Comparison of ENCODE assay signal across 18 cellular contexts in genomic region chr2:134257516-134257915, GRCh38.
"Had no signal": no experiment of that assay in that cellular context is flagged by ENCODE, and none has a peak within 500 bp of the region (broad histone marks: within the 10 kb centered on the region; RNA-seq: fewer than 3 reads in every experiment).

No MANE protein-coding gene starts in this region.

- H3K36me3 Mint-ChIP-seq: natural killer cell, WTC11 had no signal

- ATAC-seq: activated naive CD4-positive, alpha-beta T cell treated with anti-CD3 and anti-CD28 coated beads, Interleukin-2, amount 50 U/mL, for 72 hours; esophagus mucosa; sciatic nerve; WTC11 had no signal

- H3K9me3 ChIP-seq: prostate gland, thoracic aorta had no signal

- H3K4me3 Mint-ChIP-seq: natural killer cell; stimulated activated naive CD8-positive, alpha-beta T cell treated with anti-CD3 and anti-CD28 coated beads, Interleukin-15, Interleukin-2, amounts not matched to agents 100 ng/mL and 50 ng/mL, for 24 hours; WTC11 had no signal

- H3K27ac Mint-ChIP-seq: activated naive CD4-positive, alpha-beta T cell treated with anti-CD3 and anti-CD28 coated beads, Interleukin-2, amount 50 U/mL, for 72 hours; stimulated activated naive CD8-positive, alpha-beta T cell treated with anti-CD3 and anti-CD28 coated beads, Interleukin-15, Interleukin-2, amounts not matched to agents 100 ng/mL and 50 ng/mL, for 24 hours; T-helper 1 cell treated with Interleukin-12 subunit alpha and Interleukin-12 subunit beta and Interleukin-4 antibody, amounts not matched to agents 30 μg/mL and 1 μg/mL, for 36 hours; WTC11 had no signal

- H3K27me3 Mint-ChIP-seq: stimulated activated naive CD8-positive, alpha-beta T cell treated with anti-CD3 and anti-CD28 coated beads, Interleukin-15, Interleukin-2, amounts not matched to agents 100 ng/mL and 50 ng/mL, for 24 hours had no signal

- H3K27ac ChIP-seq: brain microvascular endothelial cell, prostate gland, thoracic aorta had no signal

- H3K27me3 ChIP-seq: brain microvascular endothelial cell had no signal

- H3K4me3 ChIP-seq: lung, prostate gland, thoracic aorta had no signal

- H3K36me3 ChIP-seq: brain microvascular endothelial cell, prostate gland, thoracic aorta had no signal

- DNase-seq: activated CD4-positive, alpha-beta T cell treated with anti-CD3 and anti-CD28 coated beads, Interleukin-2, amount 50 U/mL, for 1 hour; activated effector memory CD4-positive, alpha-beta T cell treated with anti-CD3 and anti-CD28 coated beads, Interleukin-2, amount 50 U/mL, for 16 hours; brain microvascular endothelial cell; dermis blood vessel endothelial cell; hypothalamus; kidney glomerular epithelial cell; natural killer cell; occipital lobe; stimulated activated CD4-positive, alpha-beta T cell treated with anti-CD3 and anti-CD28 coated beads, Interleukin-2, amount 100 ng/mL, for 24 hours had no signal

- H3K9me3 Mint-ChIP-seq: activated naive CD4-positive, alpha-beta T cell treated with anti-CD3 and anti-CD28 coated beads, Interleukin-2, amount 50 U/mL, for 72 hours; natural killer cell; stimulated activated naive CD8-positive, alpha-beta T cell treated with anti-CD3 and anti-CD28 coated beads, Interleukin-15, Interleukin-2, amounts not matched to agents 100 ng/mL and 50 ng/mL, for 24 hours; T-helper 1 cell treated with Interleukin-12 subunit alpha and Interleukin-12 subunit beta and Interleukin-4 antibody, amounts not matched to agents 30 μg/mL and 1 μg/mL, for 36 hours; WTC11 had no signal
